Comparison of ENCODE assay signal across 19 cellular contexts in the genomic region with DNA sequence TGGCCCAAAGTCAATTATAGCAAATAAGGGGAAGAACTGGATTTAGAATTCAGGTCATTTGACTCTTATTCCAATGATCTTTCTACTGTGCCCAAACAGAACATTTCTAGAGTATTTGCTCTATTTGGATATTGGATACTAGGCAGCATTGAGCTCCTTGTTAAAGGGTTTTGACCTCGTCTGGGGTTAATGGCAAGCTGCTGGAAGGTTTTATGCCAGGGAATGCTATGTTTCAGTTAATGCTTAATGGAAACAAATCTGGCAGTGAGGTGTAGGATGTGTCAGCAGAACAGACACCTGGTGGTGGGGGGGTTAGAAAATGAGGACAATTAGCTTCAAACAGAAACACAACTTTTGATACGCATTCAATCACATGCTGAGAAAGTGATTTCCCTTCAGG. TPM values are rescaled to one million over a fixed set of nuclear protein-coding genes. Genes with fewer than 3 reads are reported as not detected.
DNase-seq lines count a peak whose midpoint lies in the region; ATAC-seq and TF ChIP-seq lines count a peak whose summit lies in the region.
"Had no signal": no experiment of that assay in that cellular context is flagged by ENCODE, and none has a peak within 500 bp of the region (broad histone marks: within the 10 kb centered on the region; RNA-seq: fewer than 3 reads in every experiment).

No MANE protein-coding gene starts in this region.

- no TSS peak for BruUV-seq in PC-9 (replicated peaks; lab: Mats Ljungman, UMichigan)

- no peak overlapping the region for H3K4me3 Mint-ChIP-seq in neural progenitor cell
- H3K4me3 Mint-ChIP-seq: CD4-positive, alpha-beta memory T cell; H9 had no signal

- H3K4me3 ChIP-seq in PC-9 (no peak overlapping the region), neural progenitor cell (no peak overlapping the region), foreskin fibroblast (ENCODE audit: low read depth in 1 of 2, low read length in 2 of 2) (no peak overlapping the region)

- no peaks in the 10 kb centered on the region for H3K79me2 ChIP-seq in PC-9 (ENCODE audit: low read depth)
- no peaks in the 10 kb centered on the region for H3K79me2 ChIP-seq in neural progenitor cell (ENCODE audit: low read depth)

- H3K9me3 Mint-ChIP-seq in neural progenitor cell = no peaks in the 10 kb centered on the region

- H3K27me3 Mint-ChIP-seq in neural progenitor cell (ENCODE audit: insufficient read depth, low read depth) = peaks cover 5% of the 10 kb centered on the region

- H3F3A ChIP-seq in PC-9 (ENCODE audit: insufficient read depth, low read depth) (no peaks in the 10 kb centered on the region), neural progenitor cell (ENCODE audit: low read depth) (no peaks in the 10 kb centered on the region)

- no peak for TF ChIP-seq CTCF in PC-9 (conservative IDR thresholded peaks at IDR 0.05)
- TF ChIP-seq CTCF in neural progenitor cell (IDR thresholded peaks at IDR 0.05) = no peak
- TF ChIP-seq CTCF in foreskin fibroblast (IDR thresholded peaks at IDR 0.05; ENCODE audit: low read depth, low read length) = no peak

- no peak overlapping the region for H3K9ac ChIP-seq in neural progenitor cell

- CTCF ChIA-PET in PC-9 (lab: Charles Lee) = no interaction called here

- DNase-seq in PC-9 (no peak), RPMI8226 (peak; percentile 13), kidney tubule cell (ENCODE audit: low spot score) (peak; percentile 17), renal cortical epithelial cell (ENCODE audit: low read depth) (peak; percentile 71), neural progenitor cell (ENCODE audit: low spot score) (no peak), foreskin fibroblast (no peak)
- DNase-seq: C1 segment of cervical spinal cord; Calu3; CD4-positive, alpha-beta memory T cell; COR-L47; DMS153; DND-41; H9 had no signal

- H3K27ac ChIP-seq in PC-9 (no peak overlapping the region), neural progenitor cell (no peak overlapping the region)

- H3K9me3 ChIP-seq in PC-9 (ENCODE audit: insufficient read depth, low read depth) (no peaks in the 10 kb centered on the region), neural progenitor cell (ENCODE audit: low read depth) (no peaks in the 10 kb centered on the region)

- no peaks in the 10 kb centered on the region for H3K9me2 ChIP-seq in PC-9 (ENCODE audit: insufficient read depth)

- peaks cover 2% of the 10 kb centered on the region for H3K4me1 Mint-ChIP-seq in neural progenitor cell
- H3K4me1 Mint-ChIP-seq: CD4-positive, alpha-beta memory T cell; H9 had no signal

- ATAC-seq in GM21381 (IDR thresholded peaks at IDR 0.05; ENCODE audit: unreplicated experiment) (no peak), HG02973 (IDR thresholded peaks at IDR 0.05; ENCODE audit: unreplicated experiment) (no peak)
- ATAC-seq: HCT116 had no signal

- intact Hi-C loops in PC-9 (cut with micrococcal nuclease; ENCODE audit: unreplicated experiment) = no loop called here

- no peak overlapping the region for H3K4me2 ChIP-seq in PC-9
- H3K4me2 ChIP-seq in neural progenitor cell = no peak overlapping the region

- H2AFZ ChIP-seq in PC-9 = 0 out of 2 replicates have a peak overlapping the region, but pooled peaks have one; percentile 1
- no peak overlapping the region for H2AFZ ChIP-seq in neural progenitor cell (replicated peaks)

- no peaks in the 10 kb centered on the region for H3K36me3 Mint-ChIP-seq in neural progenitor cell
- H3K36me3 Mint-ChIP-seq: CD4-positive, alpha-beta memory T cell had no signal

- H3K4me1 ChIP-seq in PC-9 (replicated peaks; ENCODE audit: insufficient read depth) = no peaks in the 10 kb centered on the region
- no peaks in the 10 kb centered on the region for H3K4me1 ChIP-seq in neural progenitor cell

- H3K27ac Mint-ChIP-seq in neural progenitor cell = no peak overlapping the region
- H3K27ac Mint-ChIP-seq: CD4-positive, alpha-beta memory T cell; H9 had no signal

- H3K36me3 ChIP-seq in PC-9 (ENCODE audit: low read depth) = no peaks in the 10 kb centered on the region
- H3K36me3 ChIP-seq in neural progenitor cell = no peaks in the 10 kb centered on the region

- H3K27me3 ChIP-seq in PC-9 (ENCODE audit: insufficient read depth, low read depth) (peaks cover 53% of the 10 kb centered on the region), neural progenitor cell (no peaks in the 10 kb centered on the region)

- POLR2A ChIA-PET in PC-9 (lab: Charles Lee; ENCODE audit: unreplicated experiment) = no interaction called here

- H4K20me1 ChIP-seq in PC-9 (ENCODE audit: insufficient read depth) (no peaks in the 10 kb centered on the region), neural progenitor cell (ENCODE audit: low read depth) (no peaks in the 10 kb centered on the region)

RNA-seq across cellular contexts. Expression of a gene that starts 51.5 kb away (rescaled TPM):
- not detected in 2 replicates for total RNA-seq in PC-9 (2021)
- 0.20 TPM in 1 of 2 replicates, not detected in the other for total RNA-seq in renal cortical epithelial cell
- not detected in 2 replicates for total RNA-seq in neural progenitor cell (ENCODE audit: low replicate concordance)
- total RNA-seq: A172; A673; Calu3; CD4-positive, alpha-beta memory T cell; H1; H9 had no signal

Comparison
In these comparisons a context has a peak if more than half of its experiments do, and no peak if none do; other contexts are left out.
1. DNase-seq: peak in RPMI8226 (single experiment), kidney tubule cell (single experiment) and renal cortical epithelial cell (single experiment); none in PC-9 (0 of 2), neural progenitor cell (single experiment) and foreskin fibroblast (0 of 2).